In the genomic region with DNA sequence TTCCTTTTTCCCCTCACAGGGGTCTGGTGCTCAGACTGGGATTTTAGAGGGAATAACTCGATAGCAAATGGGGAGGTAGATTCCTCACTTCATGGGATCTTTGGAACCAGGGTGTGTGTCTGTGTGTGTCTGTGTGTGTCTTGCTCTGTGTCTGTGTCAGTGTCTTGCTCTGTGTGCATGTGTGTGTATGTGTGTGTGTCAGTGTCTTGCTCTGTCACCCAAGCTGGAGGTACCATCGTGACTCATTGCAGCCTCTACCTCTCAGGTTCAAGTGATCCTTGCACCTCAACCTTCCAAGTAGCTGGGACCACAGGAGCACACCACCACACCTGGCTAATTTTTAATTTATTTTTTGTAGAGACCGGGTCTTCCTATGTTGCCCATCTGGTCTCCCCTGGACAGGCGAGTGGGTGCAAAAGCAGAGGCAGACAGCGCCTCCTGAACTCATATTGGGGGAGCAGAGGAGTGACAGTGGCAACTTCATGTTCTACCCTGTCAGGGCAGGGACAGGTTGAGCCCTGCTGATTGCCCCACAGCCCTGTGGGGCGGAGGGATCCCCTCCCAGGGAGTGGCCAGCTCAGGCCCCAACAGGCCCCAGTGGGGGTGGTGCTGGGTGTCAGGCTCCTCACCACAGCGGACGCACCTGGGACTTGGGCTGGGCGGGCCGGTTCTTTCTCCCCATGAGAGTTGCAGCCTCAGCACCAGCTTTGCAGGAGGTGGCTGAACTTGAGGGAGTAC, we compare ENCODE assay signal across 8 cellular contexts. TPM values are rescaled to one million over a fixed set of nuclear protein-coding genes. Genes with fewer than 3 reads are reported as not detected.
DNase-seq lines count a peak whose midpoint lies in the region; ATAC-seq, FAIRE-seq and TF ChIP-seq lines count a peak whose summit lies in the region.

No MANE protein-coding gene starts in this region.

- intact Hi-C loops in adrenal gland (cut with DNase I) = no loop called here

- peaks cover 17% of the 10 kb centered on the region for H3K4me1 Mint-ChIP-seq in neural progenitor cell

- peak overlapping the region; percentile 33 for H3K27ac Mint-ChIP-seq in neural progenitor cell

- H3K9me3 Mint-ChIP-seq in neural progenitor cell = no peaks in the 10 kb centered on the region

- no peak overlapping the region for H3K4me3 Mint-ChIP-seq in neural progenitor cell

- peak overlapping the region; percentile 25 to 80 (median 63) for H3K27ac ChIP-seq in adrenal gland
- H3K27ac ChIP-seq in neural progenitor cell = no peak overlapping the region

- H4K20me1 ChIP-seq in neural progenitor cell (ENCODE audit: low read depth) = no peaks in the 10 kb centered on the region

- H3K36me3 ChIP-seq in adrenal gland (replicated peaks in 1 of 2) (no peaks in the 10 kb centered on the region), neural progenitor cell (no peaks in the 10 kb centered on the region)

- WGBS in adrenal gland, 4 donors = 77 to 94% (median 91%) methylated on average over 4 to 10 of the region's 10 CpGs

- H3F3A ChIP-seq in neural progenitor cell (ENCODE audit: low read depth) = peaks cover 12% of the 10 kb centered on the region

- H3K4me3 ChIP-seq in adrenal gland (no peak overlapping the region), neural progenitor cell (no peak overlapping the region)

- H3K27me3 ChIP-seq in adrenal gland (no peaks in the 10 kb centered on the region), neural progenitor cell (no peaks in the 10 kb centered on the region)

- no peak for FAIRE-seq in frontal cortex (lab: Jason Lieb, UNC)

- H3K79me2 ChIP-seq in neural progenitor cell (ENCODE audit: low read depth) = no peaks in the 10 kb centered on the region

- no peak overlapping the region for H3K4me2 ChIP-seq in neural progenitor cell

- TF ChIP-seq CTCF in adrenal gland (IDR thresholded peaks at IDR 0.05) (no peak), neural progenitor cell (IDR thresholded peaks at IDR 0.05) (no peak)

- no peak overlapping the region for H2AFZ ChIP-seq in neural progenitor cell (replicated peaks)

- H3K4me1 ChIP-seq in adrenal gland (replicated peaks in 1 of 2) (peaks cover 46 to 79% of the 10 kb centered on the region in 2 donors), neural progenitor cell (peaks cover 9% of the 10 kb centered on the region)

- H3K36me3 Mint-ChIP-seq in neural progenitor cell = peaks cover 2% of the 10 kb centered on the region

- peak; percentile 52 for ATAC-seq in GM18520 (IDR thresholded peaks at IDR 0.05; ENCODE audit: unreplicated experiment)
- ATAC-seq in HG02763 (IDR thresholded peaks at IDR 0.05; ENCODE audit: unreplicated experiment) = peak; percentile 47

- no peak overlapping the region for H3K9ac ChIP-seq in neural progenitor cell

- DNase-seq in adrenal gland (peak in 1 of 7 donors; percentile 28), neural progenitor cell (ENCODE audit: low spot score) (no peak), NCI-H1105 (lab: John Stamatoyannopoulos, UW) (no peak), frontal cortex (ENCODE audit: low spot score in 2 of 2) (no peak), AML-193 (lab: John Stamatoyannopoulos, UW) (no peak)
- DNase-seq in activated CD8-positive, alpha-beta memory T cell treated with anti-CD3 and anti-CD28 coated beads, Interleukin-2, amount 50 U/mL, for 4 hours = no peak

- peaks cover 2% of the 10 kb centered on the region for H3K27me3 Mint-ChIP-seq in neural progenitor cell (ENCODE audit: insufficient read depth, low read depth)

- TF ChIP-seq POLR2A in adrenal gland (IDR thresholded peaks at IDR 0.05) = no peak

- H3K9me3 ChIP-seq in adrenal gland (replicated peaks in 1 of 3) (no peaks in the 10 kb centered on the region), neural progenitor cell (ENCODE audit: low read depth) (no peaks in the 10 kb centered on the region)

RNA-seq across cellular contexts. Expression of a gene that starts 10.4 kb away (rescaled TPM):
- total RNA-seq in adrenal gland (100 to 1,000 TPM in 4 of 8 donors, 10 to 100 TPM in 4; 27.5 to 155 (median 97.3) TPM), neural progenitor cell (ENCODE audit: low replicate concordance) (7.7 and 18.9 TPM in 2 replicates), frontal cortex (35.5 TPM)
- 10 to 100 TPM; 20.2 to 50.3 (median 41.6) TPM for polyA plus RNA-seq in adrenal gland

RNA-seq across cellular contexts. Expression of a gene that starts 43.0 kb away (rescaled TPM):
- total RNA-seq in adrenal gland (100 to 1,000 TPM in 5 of 8 donors, 10 to 100 TPM in 3; 38.8 to 191 (median 121) TPM), neural progenitor cell (ENCODE audit: low replicate concordance) (5.2 and 7.7 TPM in 2 replicates), frontal cortex (3.7 TPM)
- polyA plus RNA-seq in adrenal gland = 100 to 1,000 TPM; 138 to 259 (median 141) TPM

RNA-seq across cellular contexts. Expression of a gene that starts 43.2 kb away (rescaled TPM):
- total RNA-seq in adrenal gland (10 to 100 TPM in 5 of 8 donors, 1 to 10 TPM in 3; 7.0 to 17.1 (median 10.4) TPM), neural progenitor cell (ENCODE audit: low replicate concordance) (0.67 and 3.5 TPM in 2 replicates), frontal cortex (4.9 TPM)
- 1 to 10 TPM; 2.6 to 4.7 (median 2.9) TPM for polyA plus RNA-seq in adrenal gland

RNA-seq across cellular contexts. Expression of a gene that starts 58.6 kb away (rescaled TPM):
- total RNA-seq in adrenal gland (under 1 TPM in 3 of 8 donors, not detected in 5; 0.28 to 0.43 (median 0.42) TPM), neural progenitor cell (ENCODE audit: low replicate concordance) (0.19 TPM in 1 of 2 replicates, not detected in the other), frontal cortex (under 0.01 TPM)
- 1 to 10 TPM in 1 of 3 donors, under 1 TPM in 2; 0.11 to 1.9 (median 0.20) TPM for polyA plus RNA-seq in adrenal gland
